In the genomic region with DNA sequence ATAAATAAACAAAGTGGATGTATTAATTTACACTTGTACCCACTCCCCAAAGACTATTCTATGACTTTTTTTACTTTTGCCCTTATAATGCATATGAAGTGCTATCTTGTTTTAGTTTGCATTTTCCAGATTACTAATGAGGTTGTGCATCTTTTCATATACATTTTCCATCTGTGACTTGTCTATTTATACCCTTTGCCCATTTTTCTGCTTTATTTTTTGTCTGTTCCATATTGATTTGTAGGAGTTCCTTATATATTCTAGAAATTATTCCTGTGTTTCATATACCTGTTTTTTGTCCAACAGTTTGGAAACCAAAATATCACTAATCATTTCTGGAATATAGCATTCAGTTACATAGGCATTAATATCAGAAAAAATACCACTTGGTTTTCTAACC, we compare ENCODE assay signal across 9 cellular contexts.
"Had no signal": no experiment of that assay in that cellular context is flagged by ENCODE, and none has a peak within 500 bp of the region (broad histone marks: within the 10 kb centered on the region; RNA-seq: fewer than 3 reads in every experiment).

No MANE protein-coding gene starts in this region.

- H3K27ac Mint-ChIP-seq: IgD-negative memory B cell had no signal

- H3K4me3 ChIP-seq: K562 had no signal

- H3K4me3 Mint-ChIP-seq: IgD-negative memory B cell had no signal

- H3K4me2 ChIP-seq: KMS-11 had no signal

- H3K9ac ChIP-seq: KMS-11 had no signal

- H3K27ac ChIP-seq: HL-60, KMS-11 had no signal

- H3K9me3 Mint-ChIP-seq: IgD-negative memory B cell had no signal

- H3K36me3 Mint-ChIP-seq: IgD-negative memory B cell had no signal

- H3K27me3 Mint-ChIP-seq: IgD-negative memory B cell had no signal

- ATAC-seq: HepG2, K562 had no signal

- DNase-seq: IMR-90, Kasumi-1, KBM-7, KG1 had no signal
